Comparison of ENCODE assay signal across 8 cellular contexts in genomic region chr2:55519908-55520885, GRCh38. TPM values are rescaled to one million over a fixed set of nuclear protein-coding genes. Genes with fewer than 3 reads are reported as not detected.
DNase-seq lines count a peak whose midpoint lies in the region; ATAC-seq and TF ChIP-seq lines count a peak whose summit lies in the region.

No MANE protein-coding gene starts in this region.

- peak overlapping the region; percentile 99 for H3K4me3 Mint-ChIP-seq in activated T-cell treated with anti-CD3 and anti-CD28 coated beads, Interleukin-2, amount 50 U/mL, for 4 hours
- H3K4me3 Mint-ChIP-seq in naive thymus-derived CD8-positive, alpha-beta T cell, result peak overlapping the region; percentile 93 to 100 (median 99)

- no peak for TF ChIP-seq CTCF in fibroblast of lung (conservative IDR thresholded peaks at IDR 0.05 in 1 of 2, IDR thresholded peaks at IDR 0.05 in 1 of 2; ENCODE audit: low read depth in 1 of 2, low read length in 2 of 2)
- no peak for TF ChIP-seq CTCF in thoracic aorta (IDR thresholded peaks at IDR 0.05)

- ATAC-seq in activated T-cell treated with anti-CD3 and anti-CD28 coated beads, Interleukin-2, amount 50 U/mL, for 4 hours, result peak; percentile 47 to 53
- peak; percentile 36 to 37 for ATAC-seq in naive thymus-derived CD8-positive, alpha-beta T cell
- peak; percentile 11 for ATAC-seq in thoracic aorta (ENCODE audit: insufficient number of reproducible peaks, low FRiP score, low read depth)

- H4K20me1 ChIP-seq in fibroblast of lung (ENCODE audit: control insufficient read depth, extremely low read depth, insufficient read depth, low read length), result no peaks in the 10 kb centered on the region

- H3K4me2 ChIP-seq in fibroblast of lung (ENCODE audit: extremely low read depth, insufficient read depth, low read length), result peak overlapping the region; percentile 99

- DNase-seq in NCI-H345 (lab: John Stamatoyannopoulos, UW) (peak; percentile 55), NCI-H345 treated with DMSO at 0.1 percent for 48 hours (lab: John Stamatoyannopoulos, UW; ENCODE audit: unreplicated experiment) (no peak), HCEC 1CT (peak; percentile 1), NAMALWA (ENCODE audit: low spot score) (peak; percentile 58), fibroblast of lung (ENCODE audit: low read depth in 2 of 2) (peak; percentile 8 to 51), thoracic aorta (ENCODE audit: low spot score) (no peak)
- peak; percentile 33 for DNase-seq in activated T-cell treated with anti-CD3 and anti-CD28 coated beads, Interleukin-2, amount 50 U/mL, for 4 hours
- DNase-seq in naive thymus-derived CD8-positive, alpha-beta T cell, result peak in 7 of 10 donors; percentile 6 to 73 (median 39)

- H2AFZ ChIP-seq in fibroblast of lung (ENCODE audit: low read length), result peak overlapping the region; percentile 82

- H3K27me3 ChIP-seq in fibroblast of lung (ENCODE audit: control insufficient read depth, insufficient read depth, low read length) (no peaks in the 10 kb centered on the region), thoracic aorta (replicated peaks; ENCODE audit: insufficient read depth) (no peaks in the 10 kb centered on the region)

- H3K4me3 ChIP-seq in fibroblast of lung (replicated peaks in 1 of 4; ENCODE audit: control extremely low read depth in 1 of 4, insufficient read depth in 1 of 4, low read depth in 3 of 4, low read length in 4 of 4), result peak overlapping the region; percentile 55 to 90 (median 78)
- H3K4me3 ChIP-seq in thoracic aorta, result peak overlapping the region; percentile 76

- H3K9me3 ChIP-seq in fibroblast of lung (ENCODE audit: control insufficient read depth, insufficient read depth, low read depth, low read length) (no peaks in the 10 kb centered on the region), thoracic aorta (no peaks in the 10 kb centered on the region)

- H3K4me1 Mint-ChIP-seq in activated T-cell treated with anti-CD3 and anti-CD28 coated beads, Interleukin-2, amount 50 U/mL, for 4 hours (ENCODE audit: low read depth), result peaks cover 19% of the 10 kb centered on the region
- peaks cover 10 to 22% (median 20%) of the 10 kb centered on the region in 4 donors for H3K4me1 Mint-ChIP-seq in naive thymus-derived CD8-positive, alpha-beta T cell

- H3K27ac ChIP-seq in fibroblast of lung (ENCODE audit: insufficient read depth, low read length) (peak overlapping the region; percentile 91), thoracic aorta (peak overlapping the region; percentile 88 to 90)

- H3K4me1 ChIP-seq in fibroblast of lung (ENCODE audit: control insufficient read depth, extremely low read depth, insufficient read depth, low read length), result no peaks in the 10 kb centered on the region
- peaks cover 0 to 11% of the 10 kb centered on the region in 2 donors for H3K4me1 ChIP-seq in thoracic aorta (ENCODE audit: control insufficient read depth in 1 of 2, low read depth in 2 of 2)

- H3K9me3 Mint-ChIP-seq in activated T-cell treated with anti-CD3 and anti-CD28 coated beads, Interleukin-2, amount 50 U/mL, for 4 hours, result no peaks in the 10 kb centered on the region
- peaks cover 0 to 1% (median 0%) of the 10 kb centered on the region in 9 donors for H3K9me3 Mint-ChIP-seq in naive thymus-derived CD8-positive, alpha-beta T cell

- peaks cover 3% of the 10 kb centered on the region for H3K79me2 ChIP-seq in fibroblast of lung (ENCODE audit: control insufficient read depth, insufficient read depth, low read length)

- peaks cover 7% of the 10 kb centered on the region for H3K36me3 Mint-ChIP-seq in activated T-cell treated with anti-CD3 and anti-CD28 coated beads, Interleukin-2, amount 50 U/mL, for 4 hours (ENCODE audit: insufficient read depth)
- peaks cover 0 to 26% (median 9%) of the 10 kb centered on the region in 3 donors for H3K36me3 Mint-ChIP-seq in naive thymus-derived CD8-positive, alpha-beta T cell

- POLR2A ChIA-PET in naive thymus-derived CD8-positive, alpha-beta T cell (lab: Charles Lee), result interaction anchor here (0.7 to 2.6 kb wide), 23 partner anchors 10 to 797 kb away, joined by 3 to 75 read pairs (median 4); partner anchors contain the start of genes CLHC1, MTIF2, PPP4R3B and RPS27A

- peak overlapping the region; percentile 63 for H3K9ac ChIP-seq in fibroblast of lung (ENCODE audit: insufficient read depth, low read length)

- no peaks in the 10 kb centered on the region for H3K36me3 ChIP-seq in fibroblast of lung (ENCODE audit: control insufficient read depth, insufficient read depth, low read length)
- H3K36me3 ChIP-seq in thoracic aorta, result peaks cover 12% of the 10 kb centered on the region

- H3K27me3 Mint-ChIP-seq in activated T-cell treated with anti-CD3 and anti-CD28 coated beads, Interleukin-2, amount 50 U/mL, for 4 hours (ENCODE audit: low read depth), result no peaks in the 10 kb centered on the region
- peaks cover 0 to 2% (median 0%) of the 10 kb centered on the region in 5 donors for H3K27me3 Mint-ChIP-seq in naive thymus-derived CD8-positive, alpha-beta T cell

- peak overlapping the region; percentile 97 to 100 (median 100) for H3K27ac Mint-ChIP-seq in naive thymus-derived CD8-positive, alpha-beta T cell

RNA-seq across cellular contexts. Expression of gene CFAP36, which starts 0.7 kb away (rescaled TPM):
- total RNA-seq in activated T-cell treated with anti-CD3 and anti-CD28 coated beads, Interleukin-2, amount 50 U/mL, for 4 hours, result 10 to 100 TPM; 24.0 to 26.0 (median 25.8) TPM
- total RNA-seq in fibroblast of lung, result 21.3 and 23.4 TPM in 2 replicates
- 32.7 and 37.5 TPM in 2 replicates for polyA plus RNA-seq in fibroblast of lung
- 34.1 and 37.5 TPM in 2 replicates for polyA plus RNA-seq in fibroblast of lung (2012)
- 0.85 and 1.7 TPM in 2 replicates for polyA minus RNA-seq in fibroblast of lung (ENCODE audit: low replicate concordance)
- 10 to 100 TPM; 39.8 to 40.0 TPM for total RNA-seq in naive thymus-derived CD8-positive, alpha-beta T cell
- polyA plus RNA-seq in naive thymus-derived CD8-positive, alpha-beta T cell, result 10 to 100 TPM; 26.1 to 35.6 (median 27.8) TPM
- 10 to 100 TPM; 13.7 to 34.4 TPM for total RNA-seq in thoracic aorta

Comparison
In these comparisons a context has a peak if more than half of its experiments do, and no peak if none do; other contexts are left out.
1. DNase-seq: peak in NCI-H345 (single experiment), HCEC 1CT (single experiment), NAMALWA (single experiment), activated T-cell treated with anti-CD3 and anti-CD28 coated beads, Interleukin-2, amount 50 U/mL, for 4 hours (single experiment), fibroblast of lung (2 of 2) and naive thymus-derived CD8-positive, alpha-beta T cell (7 of 10); none in NCI-H345 treated with DMSO at 0.1 percent for 48 hours (single experiment) and thoracic aorta (single experiment).
2. Peak in every context shown above with its lines, with median percentiles within 50 percentile points of each other: ATAC-seq.